In the genomic region with DNA sequence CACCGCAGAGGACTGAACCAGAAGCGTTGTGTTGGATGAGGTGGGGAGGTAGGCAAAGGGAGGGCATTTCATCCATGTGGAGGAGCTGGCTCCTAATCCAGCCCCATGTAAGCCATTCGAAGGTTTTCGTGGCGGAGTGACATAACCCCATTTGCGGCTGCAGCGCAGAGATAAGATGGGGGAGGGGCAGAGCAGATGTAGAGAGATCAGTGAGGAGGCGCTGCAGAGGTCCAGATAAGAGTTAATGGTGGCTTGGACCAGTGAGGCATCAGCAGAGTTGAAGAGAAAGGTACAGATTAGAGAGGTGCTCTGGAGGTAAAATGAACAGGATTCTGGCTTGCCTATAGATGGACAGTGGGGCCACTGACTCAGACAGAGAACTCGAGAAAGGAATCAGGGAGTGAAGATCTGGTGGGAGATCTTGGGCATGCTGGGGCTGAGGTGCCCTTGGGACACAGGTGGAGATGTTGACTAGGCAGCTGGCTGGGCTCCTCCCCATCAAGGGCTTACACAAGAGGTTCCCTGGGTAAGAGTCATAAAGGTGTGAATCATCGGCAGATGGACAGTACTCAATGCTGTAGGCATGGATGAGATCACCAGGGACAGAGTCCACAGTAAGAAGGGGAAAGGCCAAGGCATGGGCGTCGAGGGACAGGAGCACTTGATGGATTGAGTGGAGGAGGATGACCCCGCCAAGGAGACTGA, we compare ENCODE assay signal across 1 cellular context.
A peak's percentile ranks its signal among the peaks of the same experiment; 100 is the strongest.
TF ChIP-seq lines count a peak whose summit lies in the region.

No MANE protein-coding gene starts in this region.

TF ChIP-seq in K562, 482 proteins besides CTCF, POLR2A, EP300 and RAD21 (continued from another document and continues in another):
- TF ChIP-seq, protein P1, sequence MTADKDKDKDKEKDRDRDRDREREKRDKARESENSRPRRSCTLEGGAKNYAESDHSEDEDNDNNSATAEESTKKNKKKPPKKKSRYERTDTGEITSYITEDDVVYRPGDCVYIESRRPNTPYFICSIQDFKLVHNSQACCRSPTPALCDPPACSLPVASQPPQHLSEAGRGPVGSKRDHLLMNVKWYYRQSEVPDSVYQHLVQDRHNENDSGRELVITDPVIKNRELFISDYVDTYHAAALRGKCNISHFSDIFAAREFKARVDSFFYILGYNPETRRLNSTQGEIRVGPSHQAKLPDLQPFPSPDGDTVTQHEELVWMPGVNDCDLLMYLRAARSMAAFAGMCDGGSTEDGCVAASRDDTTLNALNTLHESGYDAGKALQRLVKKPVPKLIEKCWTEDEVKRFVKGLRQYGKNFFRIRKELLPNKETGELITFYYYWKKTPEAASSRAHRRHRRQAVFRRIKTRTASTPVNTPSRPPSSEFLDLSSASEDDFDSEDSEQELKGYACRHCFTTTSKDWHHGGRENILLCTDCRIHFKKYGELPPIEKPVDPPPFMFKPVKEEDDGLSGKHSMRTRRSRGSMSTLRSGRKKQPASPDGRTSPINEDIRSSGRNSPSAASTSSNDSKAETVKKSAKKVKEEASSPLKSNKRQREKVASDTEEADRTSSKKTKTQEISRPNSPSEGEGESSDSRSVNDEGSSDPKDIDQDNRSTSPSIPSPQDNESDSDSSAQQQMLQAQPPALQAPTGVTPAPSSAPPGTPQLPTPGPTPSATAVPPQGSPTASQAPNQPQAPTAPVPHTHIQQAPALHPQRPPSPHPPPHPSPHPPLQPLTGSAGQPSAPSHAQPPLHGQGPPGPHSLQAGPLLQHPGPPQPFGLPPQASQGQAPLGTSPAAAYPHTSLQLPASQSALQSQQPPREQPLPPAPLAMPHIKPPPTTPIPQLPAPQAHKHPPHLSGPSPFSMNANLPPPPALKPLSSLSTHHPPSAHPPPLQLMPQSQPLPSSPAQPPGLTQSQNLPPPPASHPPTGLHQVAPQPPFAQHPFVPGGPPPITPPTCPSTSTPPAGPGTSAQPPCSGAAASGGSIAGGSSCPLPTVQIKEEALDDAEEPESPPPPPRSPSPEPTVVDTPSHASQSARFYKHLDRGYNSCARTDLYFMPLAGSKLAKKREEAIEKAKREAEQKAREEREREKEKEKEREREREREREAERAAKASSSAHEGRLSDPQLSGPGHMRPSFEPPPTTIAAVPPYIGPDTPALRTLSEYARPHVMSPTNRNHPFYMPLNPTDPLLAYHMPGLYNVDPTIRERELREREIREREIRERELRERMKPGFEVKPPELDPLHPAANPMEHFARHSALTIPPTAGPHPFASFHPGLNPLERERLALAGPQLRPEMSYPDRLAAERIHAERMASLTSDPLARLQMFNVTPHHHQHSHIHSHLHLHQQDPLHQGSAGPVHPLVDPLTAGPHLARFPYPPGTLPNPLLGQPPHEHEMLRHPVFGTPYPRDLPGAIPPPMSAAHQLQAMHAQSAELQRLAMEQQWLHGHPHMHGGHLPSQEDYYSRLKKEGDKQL (CRISPR knock-in tag; IDR thresholded peaks at IDR 0.05; ENCODE audit: borderline replicate concordance): no peak
- TF ChIP-seq ZNF124 (CRISPR knock-in tag; IDR thresholded peaks at IDR 0.05) (no peak), PHF20 (IDR thresholded peaks at IDR 0.05; ENCODE audit: partially characterized antibody) (peak; percentile 83), TAF9B (IDR thresholded peaks at IDR 0.05; ENCODE audit: partially characterized antibody) (no peak), CEBPG (CRISPR knock-in tag; IDR thresholded peaks at IDR 0.05) (peak; percentile 43; the same call in 1 of the 2 replicates), CEBPG (tag; conservative IDR thresholded peaks at IDR 0.05 in 1 of 2, IDR thresholded peaks at IDR 0.05 in 1 of 2) (peak; percentile 8 to 78; a peak in 3 of 4 replicates), ZNF75A (CRISPR knock-in tag; IDR thresholded peaks at IDR 0.05) (no peak), ESRRA (IDR thresholded peaks at IDR 0.05; ENCODE audit: borderline replicate concordance, low read depth) (peak; percentile 91; the same call in 1 of the 2 replicates), ZNF740 (CRISPR knock-in tag; IDR thresholded peaks at IDR 0.05) (0 out of 2 replicates have a peak, but pooled peaks have one; percentile 61), ZNF740 (tag; IDR thresholded peaks at IDR 0.05) (no peak; a peak in 1 of 4 replicates), HMG20A (CRISPR knock-in tag; conservative IDR thresholded peaks at IDR 0.05) (no peak), KDM2B (CRISPR knock-in tag; IDR thresholded peaks at IDR 0.05) (peak; percentile 92), EHMT2 (IDR thresholded peaks at IDR 0.05) (peak; percentile 82), LARP7 (IDR thresholded peaks at IDR 0.05) (peak; percentile 6; the same call in 1 of the 2 replicates), ZNF395 (CRISPR knock-in tag; IDR thresholded peaks at IDR 0.05) (peak; percentile 99), ZNF512 (tag; IDR thresholded peaks at IDR 0.05) (no peak), ZNF766 (CRISPR knock-in tag; conservative IDR thresholded peaks at IDR 0.05) (peak; percentile 98), CREB1 (IDR thresholded peaks at IDR 0.05) (peak; percentile 89), CREB1 (CRISPR knock-in tag; IDR thresholded peaks at IDR 0.05) (peak; percentile 59; the same call in 1 of the 2 replicates), ZC3H11A (IDR thresholded peaks at IDR 0.05; ENCODE audit: low read depth, low read length) (no peak; the same call in 1 of the 2 replicates), ZNF76 (CRISPR knock-in tag; IDR thresholded peaks at IDR 0.05; ENCODE audit: borderline replicate concordance) (peak; percentile 91; the same call in 1 of the 2 replicates), GMEB1 (CRISPR knock-in tag; IDR thresholded peaks at IDR 0.05) (peak; percentile 28; the same call in 1 of the 2 replicates), ZNF785 (CRISPR knock-in tag; IDR thresholded peaks at IDR 0.05) (no peak), SNRNP70 (optimal IDR thresholded peaks at IDR 0.05; ENCODE audit: low read depth, low read length) (no peak), HDAC6 (IDR thresholded peaks at IDR 0.05; ENCODE audit: low read depth, low read length) (no peak), ELK1 (CRISPR knock-in tag; IDR thresholded peaks at IDR 0.05) (no peak), GATA2 (CRISPR knock-in tag; IDR thresholded peaks at IDR 0.05) (peak; percentile 100), SIN3A (IDR thresholded peaks at IDR 0.05; ENCODE audit: borderline replicate concordance in 2 of 2, control insufficient read depth in 1 of 2, low read depth in 2 of 2, low read length in 2 of 2) (no peak; a peak in 1 of 4 replicates), SREBF1 (IDR thresholded peaks at IDR 0.05; ENCODE audit: borderline replicate concordance, low read depth, low read length) (no peak; the same call in 1 of the 2 replicates), ZNF133 (CRISPR knock-in tag; IDR thresholded peaks at IDR 0.05) (no peak)
- TF ChIP-seq, protein P2, sequence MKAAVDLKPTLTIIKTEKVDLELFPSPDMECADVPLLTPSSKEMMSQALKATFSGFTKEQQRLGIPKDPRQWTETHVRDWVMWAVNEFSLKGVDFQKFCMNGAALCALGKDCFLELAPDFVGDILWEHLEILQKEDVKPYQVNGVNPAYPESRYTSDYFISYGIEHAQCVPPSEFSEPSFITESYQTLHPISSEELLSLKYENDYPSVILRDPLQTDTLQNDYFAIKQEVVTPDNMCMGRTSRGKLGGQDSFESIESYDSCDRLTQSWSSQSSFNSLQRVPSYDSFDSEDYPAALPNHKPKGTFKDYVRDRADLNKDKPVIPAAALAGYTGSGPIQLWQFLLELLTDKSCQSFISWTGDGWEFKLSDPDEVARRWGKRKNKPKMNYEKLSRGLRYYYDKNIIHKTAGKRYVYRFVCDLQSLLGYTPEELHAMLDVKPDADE (conservative IDR thresholded peaks at IDR 0.05; ENCODE audit: control insufficient read depth, low read depth, low read length): peak; percentile 95
